In the genomic region with DNA sequence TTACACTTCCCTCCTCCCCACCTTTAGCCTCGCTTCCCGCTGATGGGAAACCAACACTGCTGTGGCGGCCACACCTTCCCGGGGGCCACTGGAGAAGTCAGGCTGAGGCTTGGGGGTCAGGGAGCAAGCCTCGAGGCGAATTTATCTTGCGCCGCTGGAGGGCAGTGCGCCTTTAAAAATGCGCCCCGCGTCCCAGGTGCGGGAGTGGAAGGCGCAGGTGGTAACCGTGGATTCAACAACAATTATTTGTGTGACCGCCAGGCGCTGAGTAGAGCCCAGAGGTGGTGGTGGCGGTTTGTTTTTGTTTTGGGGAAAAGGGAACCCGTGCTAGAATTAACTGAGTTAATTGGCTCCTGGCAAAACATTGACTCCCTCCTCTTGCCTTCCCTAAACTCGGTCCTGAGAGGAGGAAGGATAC, we compare ENCODE assay signal across 8 cellular contexts. TPM values are rescaled to one million over a fixed set of nuclear protein-coding genes. Genes with fewer than 3 reads are reported as not detected.
DNase-seq lines count a peak whose midpoint lies in the region; ATAC-seq and TF ChIP-seq lines count a peak whose summit lies in the region.

No MANE protein-coding gene starts in this region.

- H3K9me3 ChIP-seq in HUES48 (ENCODE audit: control insufficient read depth, insufficient read depth, low read length) = no peaks in the 10 kb centered on the region
- no peaks in the 10 kb centered on the region for H3K9me3 ChIP-seq in Peyer's patch
- no peaks in the 10 kb centered on the region for H3K9me3 ChIP-seq in heart right ventricle

- TF ChIP-seq CTCF in Peyer's patch (IDR thresholded peaks at IDR 0.05) (peak; percentile 41 to 66 (median 60)), heart right ventricle (IDR thresholded peaks at IDR 0.05) (peak; percentile 39 to 76 (median 63))

- H3K9ac ChIP-seq in HUES48 (ENCODE audit: low read depth, low read length) = no peak overlapping the region

- peaks cover 23% of the 10 kb centered on the region for H3K27me3 ChIP-seq in HUES48 (ENCODE audit: control insufficient read depth, insufficient read depth, low read length)
- H3K27me3 ChIP-seq in Peyer's patch = peaks cover 0 to 15% of the 10 kb centered on the region in 2 donors
- peaks cover 0 to 70% (median 56%) of the 10 kb centered on the region in 7 donors for H3K27me3 ChIP-seq in heart right ventricle

- intact Hi-C loops in heart right ventricle (cut with DNase I) (loop anchor here (1.0 to 10.0 kb wide), 14 partner anchors 84 to 564 kb away; a partner anchor contains a TSS), sciatic nerve (cut with DNase I) (no loop called here)

- H3K4me1 ChIP-seq in HUES48 (ENCODE audit: control insufficient read depth, insufficient read depth, low read length) (peaks cover 24% of the 10 kb centered on the region), Peyer's patch (peaks cover 0 to 23% (median 11%) of the 10 kb centered on the region in 4 donors), heart right ventricle (peaks cover 7 to 45% (median 32%) of the 10 kb centered on the region in 9 donors)

- 2% methylated on average over 20 of the region's 20 CpGs for WGBS in heart right ventricle, 2 donors

- peak; percentile 93 for DNase-seq in DMS53 (lab: John Stamatoyannopoulos, UW)
- DNase-seq in Peyer's patch = peak; percentile 68 to 81 (median 69)
- peak; percentile 13 to 63 (median 38) for DNase-seq in activated naive CD4-positive, alpha-beta T cell (lab: John Stamatoyannopoulos, UW)
- peak; percentile 16 to 43 for DNase-seq in heart right ventricle
- DNase-seq in sciatic nerve (ENCODE audit: low spot score) = no peak
- DNase-seq in GDM1 (lab: John Stamatoyannopoulos, UW) = no peak

- no peaks in the 10 kb centered on the region for H3K36me3 ChIP-seq in HUES48 (ENCODE audit: control insufficient read depth, insufficient read depth, low read length)
- no peaks in the 10 kb centered on the region for H3K36me3 ChIP-seq in Peyer's patch
- no peaks in the 10 kb centered on the region for H3K36me3 ChIP-seq in heart right ventricle

- H3K27ac ChIP-seq in HUES48 (ENCODE audit: low read depth, low read length) (peak overlapping the region; percentile 8), Peyer's patch (no peak overlapping the region), heart right ventricle (no peak overlapping the region)

- H3K4me3 ChIP-seq in HUES48 (ENCODE audit: low read depth, low read length) (peak overlapping the region; percentile 75), Peyer's patch (peak overlapping the region in 3 of 4 donors; percentile 50 to 52 (median 52)), heart right ventricle (peak overlapping the region in 9 of 10 donors; percentile 48 to 65 (median 55))

- TF ChIP-seq POLR2A in Peyer's patch (IDR thresholded peaks at IDR 0.05) = no peak

- ATAC-seq in heart right ventricle = peak in 7 of 8 donors; percentile 14 to 52 (median 38)
- peak; percentile 40 for ATAC-seq in sciatic nerve
- ATAC-seq in HG03342 (IDR thresholded peaks at IDR 0.05; ENCODE audit: unreplicated experiment) = no peak

RNA-seq across cellular contexts. Expression of a gene that starts 1.1 kb away (rescaled TPM):
- total RNA-seq in Peyer's patch (not detected), heart right ventricle (1 to 10 TPM in 5 of 10 donors, under 1 TPM in 5; 0.53 to 3.1 (median 1.2) TPM), sciatic nerve (not detected)
- 1 to 10 TPM in 1 of 2 donors, under 1 TPM in 1; 0.95 to 4.3 TPM for polyA plus RNA-seq in heart right ventricle

RNA-seq across cellular contexts. Expression of a gene that starts 4.5 kb away (rescaled TPM):
- 10 to 100 TPM in 2 of 4 donors, 1 to 10 TPM in 2; 8.9 to 26.4 (median 9.9) TPM for total RNA-seq in Peyer's patch
- total RNA-seq in heart right ventricle = 10 to 100 TPM; 12.0 to 19.1 (median 15.8) TPM
- 10 to 100 TPM; 19.5 to 22.4 TPM for polyA plus RNA-seq in heart right ventricle
- total RNA-seq in sciatic nerve = 15.6 TPM

RNA-seq across cellular contexts. Expression of a gene that starts 56.3 kb away (rescaled TPM):
- 100 to 1,000 TPM in 1 of 4 donors, 10 to 100 TPM in 3; 49.7 to 106 (median 63.0) TPM for total RNA-seq in Peyer's patch
- total RNA-seq in heart right ventricle = 10 to 100 TPM; 20.2 to 35.1 (median 28.1) TPM
- 10 to 100 TPM; 16.9 to 17.6 TPM for polyA plus RNA-seq in heart right ventricle
- total RNA-seq in sciatic nerve = 66.7 TPM

Comparison
In these comparisons a context has a peak if more than half of its experiments do, and no peak if none do; other contexts are left out.
1. DNase-seq: peak in DMS53 (single experiment), Peyer's patch (3 of 3), activated naive CD4-positive, alpha-beta T cell (4 of 4) and heart right ventricle (2 of 2); none in sciatic nerve (single experiment) and GDM1 (single experiment).
2. Peak in every context shown above with its lines, with median percentiles within 50 percentile points of each other: H3K4me3 ChIP-seq.